ENCODE assay signal across 8 cellular contexts in the genomic region with DNA sequence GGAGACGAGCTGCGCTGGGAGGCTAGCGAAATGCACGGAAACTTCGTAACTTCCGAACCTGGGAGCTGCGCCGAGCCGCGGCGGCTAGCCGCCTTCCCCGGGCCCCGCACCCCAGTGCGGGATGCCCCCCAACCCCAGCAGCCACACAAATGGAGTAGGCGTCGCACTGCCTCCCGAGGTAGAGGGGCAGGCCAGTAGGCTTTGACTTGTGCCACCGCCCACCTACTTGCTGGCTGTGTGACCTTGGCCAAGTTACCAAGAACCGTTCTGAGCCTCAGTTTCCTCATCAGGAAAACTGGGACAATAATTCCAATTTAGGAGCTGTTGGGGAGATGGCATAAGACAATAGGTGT. TPM values are rescaled to one million over a fixed set of nuclear protein-coding genes. Genes with fewer than 3 reads are reported as not detected.
DNase-seq lines count a peak whose midpoint lies in the region; ATAC-seq, FAIRE-seq and TF ChIP-seq lines count a peak whose summit lies in the region.

No MANE protein-coding gene starts in this region.

- no peak for DNase-seq in right atrium auricular region (ENCODE audit: low spot score)
- DNase-seq in Right ventricle myocardium superior, result no peak
- no peak for DNase-seq in bronchial epithelial cell (ENCODE audit: low read depth)
- no peak for DNase-seq in ACHN
- no peak for DNase-seq in NK-92 treated with Interleukin-12 subunit alpha and Interleukin-12 subunit beta, amount 100 ng/mL, for 24 hours (lab: John Stamatoyannopoulos, UW)

- TF ChIP-seq CTCF in right atrium auricular region (IDR thresholded peaks at IDR 0.05) (no peak), bronchial epithelial cell (IDR thresholded peaks at IDR 0.05; ENCODE audit: insufficient read depth, low read length, severe bottlenecking) (no peak)

- ATAC-seq in Right ventricle myocardium superior (ENCODE audit: poor library complexity) (no peak), HG03460 (IDR thresholded peaks at IDR 0.05; ENCODE audit: unreplicated experiment) (no peak), HG03135 (IDR thresholded peaks at IDR 0.05; ENCODE audit: unreplicated experiment) (no peak)

- no peak for FAIRE-seq in bronchial epithelial cell (lab: Jason Lieb, UNC)

- H3K4me3 ChIP-seq in right atrium auricular region, result peak overlapping the region; percentile 79 to 88
- H3K4me3 ChIP-seq in bronchial epithelial cell (ENCODE audit: low read depth, low read length), result peak overlapping the region; percentile 73
- peak overlapping the region; percentile 84 to 87 for H3K4me3 ChIP-seq in muscle layer of colon (ENCODE audit: low read depth in 1 of 2, low read length in 2 of 2)

- H3K36me3 ChIP-seq in right atrium auricular region (no peaks in the 10 kb centered on the region), bronchial epithelial cell (ENCODE audit: control insufficient read depth, insufficient read depth, low read length) (no peaks in the 10 kb centered on the region), muscle layer of colon (ENCODE audit: insufficient read depth, low read length) (no peaks in the 10 kb centered on the region)

- H3K27ac ChIP-seq in right atrium auricular region (peak overlapping the region; percentile 64 to 77), muscle layer of colon (ENCODE audit: low read depth, low read length) (peak overlapping the region; percentile 66)

- H3K27me3 ChIP-seq in right atrium auricular region, result no peaks in the 10 kb centered on the region
- H3K27me3 ChIP-seq in bronchial epithelial cell (ENCODE audit: control insufficient read depth, insufficient read depth, low read length), result no peaks in the 10 kb centered on the region
- no peaks in the 10 kb centered on the region for H3K27me3 ChIP-seq in muscle layer of colon (ENCODE audit: control insufficient read depth in 1 of 2, insufficient read depth in 2 of 2, low read length in 2 of 2)

- intact Hi-C loops in Right ventricle myocardium superior (cut with DNase I), result no loop called here

- H3K4me1 ChIP-seq in right atrium auricular region, result peaks cover 0 to 15% of the 10 kb centered on the region in 2 donors
- H3K4me1 ChIP-seq in muscle layer of colon (ENCODE audit: insufficient read depth, low read length), result peaks cover 12% of the 10 kb centered on the region

- peak overlapping the region; percentile 39 for H3K9ac ChIP-seq in muscle layer of colon (ENCODE audit: low read length)

- in situ Hi-C loops in ACHN (cut with HindIII; ENCODE audit: low pct_ligation_motif_present, low pct_unique_long_range_greater_than_20kb, low sequenced_read_pairs), result no loop called here

- no peaks in the 10 kb centered on the region for H3K9me3 ChIP-seq in right atrium auricular region
- no peaks in the 10 kb centered on the region for H3K9me3 ChIP-seq in muscle layer of colon (ENCODE audit: low read length)

RNA-seq across cellular contexts. Expression of a gene that starts 0.5 kb away (rescaled TPM):
- total RNA-seq in right atrium auricular region (10 to 100 TPM; 10.0 to 12.6 TPM), Right ventricle myocardium superior (20.3 TPM), bronchial epithelial cell (15.0 and 21.6 TPM in 2 replicates)
